In genomic region chr16:50622643-50623369, GRCh38 we compare ENCODE assay signal across 28 cellular contexts. TPM values are rescaled to one million over a fixed set of nuclear protein-coding genes. Genes with fewer than 3 reads are reported as not detected.
DNase-seq lines count a peak whose midpoint lies in the region; ATAC-seq and TF ChIP-seq lines count a peak whose summit lies in the region.
"Had no signal": no experiment of that assay in that cellular context is flagged by ENCODE, and none has a peak within 500 bp of the region (broad histone marks: within the 10 kb centered on the region; RNA-seq: fewer than 3 reads in every experiment).

No MANE protein-coding gene starts in this region.

- no peaks in the 10 kb centered on the region for H3K9me3 Mint-ChIP-seq in CD8-positive, alpha-beta T cell
- H3K9me3 Mint-ChIP-seq in chondrocyte (ENCODE audit: low read depth), result no peaks in the 10 kb centered on the region
- no peaks in the 10 kb centered on the region for H3K9me3 Mint-ChIP-seq in neural crest cell
- H3K9me3 Mint-ChIP-seq: GM23338 had no signal

- peak overlapping the region; percentile 32 for H3K27ac Mint-ChIP-seq in CD8-positive, alpha-beta T cell
- H3K27ac Mint-ChIP-seq in chondrocyte (ENCODE audit: unreplicated experiment) (peak overlapping the region; percentile 27), neural crest cell (ENCODE audit: unreplicated experiment) (no peak overlapping the region)
- H3K27ac Mint-ChIP-seq: GM23338 had no signal

- no peak overlapping the region for H3K27ac ChIP-seq in right cardiac atrium (ENCODE audit: low read length)
- H3K27ac ChIP-seq in CD8-positive, alpha-beta T cell (ENCODE audit: low read depth, low read length), result no peak overlapping the region
- no peak overlapping the region for H3K27ac ChIP-seq in SJCRH30
- H3K27ac ChIP-seq in colonic mucosa, result no peak overlapping the region
- H3K27ac ChIP-seq: BLaER1 treated with 17β-estradiol and CSF1 and Interleukin-3, amounts not matched to agents 10 nM and 100 nM had no signal

- peaks cover 41% of the 10 kb centered on the region for H3K4me1 Mint-ChIP-seq in CD8-positive, alpha-beta T cell (ENCODE audit: low read depth)
- peaks cover 13% of the 10 kb centered on the region for H3K4me1 Mint-ChIP-seq in chondrocyte (ENCODE audit: low read depth)
- H3K4me1 Mint-ChIP-seq in neural crest cell, result peaks cover 8% of the 10 kb centered on the region

- no peaks in the 10 kb centered on the region for H3K27me3 ChIP-seq in right cardiac atrium (ENCODE audit: control insufficient read depth, insufficient read depth)
- H3K27me3 ChIP-seq in CD8-positive, alpha-beta T cell (ENCODE audit: insufficient read depth, low read length), result no peaks in the 10 kb centered on the region
- peaks cover 3% of the 10 kb centered on the region; the same call in 1 of the 2 replicates for H3K27me3 ChIP-seq in SJCRH30
- H3K27me3 ChIP-seq in colonic mucosa, result no peaks in the 10 kb centered on the region
- H3K27me3 ChIP-seq: BLaER1 treated with 17β-estradiol and CSF1 and Interleukin-3, amounts not matched to agents 10 nM and 100 nM; MG63 had no signal

- intact Hi-C loops in right cardiac atrium (cut with DNase I) (loop anchor here in 1 of 4 donors (10.0 kb wide), 1 partner anchor 248 kb away; no protein-coding TSS in a partner anchor), Right ventricle myocardium superior (cut with DNase I) (no loop called here), colonic mucosa (cut with DNase I) (no loop called here)
- intact Hi-C loops in CD8-positive, alpha-beta T cell (cut with DNase I, micrococcal nuclease), result no loop called here

- peaks cover 2% of the 10 kb centered on the region for H3K4me1 ChIP-seq in right cardiac atrium (ENCODE audit: control insufficient read depth, insufficient read depth, low read length)
- H3K4me1 ChIP-seq in CD8-positive, alpha-beta T cell (ENCODE audit: insufficient read depth, low read length), result peaks cover 38% of the 10 kb centered on the region
- no peaks in the 10 kb centered on the region for H3K4me1 ChIP-seq in SJCRH30
- H3K4me1 ChIP-seq in colonic mucosa, result no peaks in the 10 kb centered on the region

- H3K36me3 ChIP-seq in CD8-positive, alpha-beta T cell (ENCODE audit: insufficient read depth, low read length), result no peaks in the 10 kb centered on the region
- H3K36me3 ChIP-seq in SJCRH30, result no peaks in the 10 kb centered on the region
- H3K36me3 ChIP-seq in colonic mucosa, result no peaks in the 10 kb centered on the region
- H3K36me3 ChIP-seq: BLaER1 treated with 17β-estradiol and CSF1 and Interleukin-3, amounts not matched to agents 10 nM and 100 nM; MG63 had no signal

- no peak overlapping the region for H3K4me3 Mint-ChIP-seq in CD8-positive, alpha-beta T cell
- H3K4me3 Mint-ChIP-seq in chondrocyte (ENCODE audit: unreplicated experiment) (no peak overlapping the region), neural crest cell (peak overlapping the region; percentile 15)
- H3K4me3 Mint-ChIP-seq: GM23338 had no signal

- POLR2A ChIA-PET in CD8-positive, alpha-beta T cell (lab: Charles Lee), result interaction anchor here (0.5 kb wide), 1 partner anchor 19 kb away, joined by 3 read pairs; no protein-coding TSS in a partner anchor

- CTCF ChIA-PET in CD8-positive, alpha-beta T cell (lab: Charles Lee), result no interaction called here

- DNase-seq in right cardiac atrium, result peak in 2 of 3 donors; percentile 5 to 23
- DNase-seq in Right ventricle myocardium superior, result no peak
- DNase-seq in CD8-positive, alpha-beta T cell, result no peak
- DNase-seq in chondrocyte (ENCODE audit: low spot score), result no peak
- DNase-seq in neural crest cell (ENCODE audit: low read depth, low spot score), result no peak
- DNase-seq in SJCRH30, result no peak
- DNase-seq in colonic mucosa, result no peak
- DNase-seq in NCI-H128 (lab: John Stamatoyannopoulos, UW; ENCODE audit: unreplicated experiment), result no peak
- DNase-seq: AML-193; Calu3; DMS79 treated with DMSO at 0.1 percent for 48 hours; GF-D8; HCEC 1CT; MG63; NCI-H1105 treated with DMSO at 0.1 percent for 48 hours; NCI-H2029; NCI-H446 treated with DMSO at 0.1 percent for 48 hours; NCI-H526; NCI-H82; NK-92 treated with Interleukin-12 subunit alpha and Interleukin-12 subunit beta, amount 100 ng/mL, for 24 hours; PC-3 had no signal

- no peak for TF ChIP-seq CTCF in CD8-positive, alpha-beta T cell (IDR thresholded peaks at IDR 0.05)
- TF ChIP-seq CTCF in chondrocyte (IDR thresholded peaks at IDR 0.05) (no peak), neural crest cell (conservative IDR thresholded peaks at IDR 0.05) (no peak), colonic mucosa (IDR thresholded peaks at IDR 0.05) (no peak)

- WGBS in right cardiac atrium, result 91% methylated on average over 16 of the region's 16 CpGs

- no peaks in the 10 kb centered on the region for H3K9me3 ChIP-seq in right cardiac atrium (ENCODE audit: control insufficient read depth, low read length)
- no peaks in the 10 kb centered on the region for H3K9me3 ChIP-seq in CD8-positive, alpha-beta T cell (ENCODE audit: low read length)
- H3K9me3 ChIP-seq in SJCRH30 (replicated peaks), result no peaks in the 10 kb centered on the region
- no peaks in the 10 kb centered on the region for H3K9me3 ChIP-seq in colonic mucosa
- H3K9me3 ChIP-seq: BLaER1 treated with 17β-estradiol and CSF1 and Interleukin-3, amounts not matched to agents 10 nM and 100 nM; MG63 had no signal

- no peak overlapping the region for H3K4me3 ChIP-seq in right cardiac atrium (ENCODE audit: low read length)
- H3K4me3 ChIP-seq in CD8-positive, alpha-beta T cell (ENCODE audit: low read depth, low read length), result no peak overlapping the region
- H3K4me3 ChIP-seq in SJCRH30, result no peak overlapping the region
- no peak overlapping the region for H3K4me3 ChIP-seq in colonic mucosa
- H3K4me3 ChIP-seq: BLaER1 treated with 17β-estradiol and CSF1 and Interleukin-3, amounts not matched to agents 10 nM and 100 nM; GM23338; K562; MG63 had no signal

- peaks cover 4% of the 10 kb centered on the region for H3K36me3 Mint-ChIP-seq in CD8-positive, alpha-beta T cell
- H3K36me3 Mint-ChIP-seq in chondrocyte (ENCODE audit: low read depth) (peaks cover 4% of the 10 kb centered on the region), neural crest cell (ENCODE audit: low read depth) (no peaks in the 10 kb centered on the region)

- no peaks in the 10 kb centered on the region for H3K27me3 Mint-ChIP-seq in CD8-positive, alpha-beta T cell (ENCODE audit: low read depth)
- H3K27me3 Mint-ChIP-seq in chondrocyte (ENCODE audit: low read depth) (no peaks in the 10 kb centered on the region), neural crest cell (ENCODE audit: low read depth) (no peaks in the 10 kb centered on the region)

- ATAC-seq in right cardiac atrium (no peak), Right ventricle myocardium superior (ENCODE audit: poor library complexity) (no peak)
- no peak for ATAC-seq in CD8-positive, alpha-beta T cell
- ATAC-seq: GM23338, K562, PC-3 had no signal

- H3K9ac ChIP-seq in colonic mucosa (ENCODE audit: low read depth in 2 of 2, low read length in 2 of 2), result no peak overlapping the region
- H3K9ac ChIP-seq: BLaER1 treated with 17β-estradiol and CSF1 and Interleukin-3, amounts not matched to agents 10 nM and 100 nM had no signal

RNA-seq across cellular contexts. Expression of gene SNX20, which starts 58.3 kb away (rescaled TPM):
- total RNA-seq in right cardiac atrium, result 1 to 10 TPM; 1.3 to 1.7 (median 1.3) TPM
- 0.34 TPM for polyA plus RNA-seq in right cardiac atrium
- total RNA-seq in Right ventricle myocardium superior, result 0.62 TPM
- 10 to 100 TPM; 18.6 to 20.1 TPM for total RNA-seq in CD8-positive, alpha-beta T cell
- not detected in 3 replicates for total RNA-seq in chondrocyte
- not detected in 2 replicates for total RNA-seq in neural crest cell
- total RNA-seq in SJCRH30 (2014; rRNA removed; shearing (Covaris generic)), result not detected in 2 replicates
- total RNA-seq in colonic mucosa, result 1 to 10 TPM in 1 of 2 donors, under 1 TPM in 1; 0.86 to 1.6 TPM
- total RNA-seq: Calu3, GM23338, HT1080, LHCN-M2, PC-3, SK-MEL-5 had no signal
- polyA plus RNA-seq: AG04450, GM23338, K562 had no signal

Comparison
In these comparisons a context has a peak if more than half of its experiments do, and no peak if none do; other contexts are left out.
1. DNase-seq: peak in right cardiac atrium (2 of 3); none in Right ventricle myocardium superior (single experiment), CD8-positive, alpha-beta T cell (0 of 7), chondrocyte (single experiment), neural crest cell (single experiment), SJCRH30 (0 of 2), colonic mucosa (single experiment) and NCI-H128 (single experiment).
2. RNA of gene SNX20, which starts 58.3 kb away (total RNA-seq): 18.6 to 20.1 TPM in CD8-positive, alpha-beta T cell; 0.86 to 1.6 TPM in colonic mucosa, 1.3 to 1.7 TPM in right cardiac atrium, 0.62 TPM in Right ventricle myocardium superior (single experiment), not detected in chondrocyte, not detected in neural crest cell and not detected in SJCRH30; every median in the first group is over 4 times any median in the second.